8 cellular contexts compared by ENCODE assay signal in genomic region chr10:29734980-29735627, GRCh38.
A peak's percentile ranks its signal among the peaks of the same experiment; 100 is the strongest.
DNase-seq lines count a peak whose midpoint lies in the region; ATAC-seq and TF ChIP-seq lines count a peak whose summit lies in the region.

No MANE protein-coding gene starts in this region.

- H3K27ac Mint-ChIP-seq in activated CD4-positive, alpha-beta memory T cell treated with anti-CD3 and anti-CD28 coated beads, Interleukin-2, amount 10 ng/mL, durations not matched to agents 7 days and 5 days, result peak overlapping the region; percentile 30
- peak overlapping the region; percentile 41 to 59 for H3K27ac Mint-ChIP-seq in effector memory CD8-positive, alpha-beta T cell

- TF ChIP-seq CTCF in GM06990 (IDR thresholded peaks at IDR 0.05; ENCODE audit: insufficient read depth, low read length, poor library complexity, severe bottlenecking), result no peak

- no peaks in the 10 kb centered on the region for H3K9me3 Mint-ChIP-seq in activated CD4-positive, alpha-beta memory T cell treated with anti-CD3 and anti-CD28 coated beads, Interleukin-2, amount 10 ng/mL, durations not matched to agents 7 days and 5 days
- H3K9me3 Mint-ChIP-seq in effector memory CD8-positive, alpha-beta T cell, result no peaks in the 10 kb centered on the region

- CTCF ChIA-PET in activated CD4-positive, alpha-beta memory T cell treated with anti-CD3 and anti-CD28 coated beads, Interleukin-2, amount 10 ng/mL, durations not matched to agents 7 days and 5 days (lab: Charles Lee), result interaction anchor here (1.0 to 2.4 kb wide), 9 partner anchors 8 to 218 kb away, joined by 3 to 8 read pairs (median 4); no protein-coding TSS in a partner anchor

- H3K79me2 ChIP-seq in GM23248 (ENCODE audit: insufficient read depth), result no peaks in the 10 kb centered on the region

- H3K4me3 Mint-ChIP-seq in activated CD4-positive, alpha-beta memory T cell treated with anti-CD3 and anti-CD28 coated beads, Interleukin-2, amount 10 ng/mL, durations not matched to agents 7 days and 5 days, result peak overlapping the region; percentile 77
- peak overlapping the region; percentile 81 for H3K4me3 Mint-ChIP-seq in effector memory CD8-positive, alpha-beta T cell

- in situ Hi-C loops in GM23248 (cut with MboI), result no loop called here

- no peaks in the 10 kb centered on the region for H3K9me2 ChIP-seq in GM23248 (ENCODE audit: insufficient read depth)

- H3K27me3 ChIP-seq in GM06990 (replicated peaks; ENCODE audit: control insufficient read depth, insufficient read depth, low read length) (peaks cover 3% of the 10 kb centered on the region), GM23248 (replicated peaks; ENCODE audit: insufficient read depth) (no peaks in the 10 kb centered on the region), mononuclear cell (ENCODE audit: insufficient read depth, low read length) (no peaks in the 10 kb centered on the region)

- H3K4me2 ChIP-seq in GM23248 (ENCODE audit: unreplicated experiment), result peak overlapping the region; percentile 94

- H3K4me3 ChIP-seq in GM06990 (replicated peaks; ENCODE audit: low read depth, low read length) (peak overlapping the region; percentile 61), GM23248 (peak overlapping the region; percentile 81), mononuclear cell (ENCODE audit: low read length) (peak overlapping the region; percentile 79)

- no peak overlapping the region for H3K27ac ChIP-seq in GM23248

- peaks cover 15% of the 10 kb centered on the region for H3K4me1 Mint-ChIP-seq in activated CD4-positive, alpha-beta memory T cell treated with anti-CD3 and anti-CD28 coated beads, Interleukin-2, amount 10 ng/mL, durations not matched to agents 7 days and 5 days
- H3K4me1 Mint-ChIP-seq in effector memory CD8-positive, alpha-beta T cell (ENCODE audit: low read depth in 2 of 2), result peaks cover 15 to 28% of the 10 kb centered on the region in 2 donors

- peaks cover 6% of the 10 kb centered on the region; the same call in 1 of the 2 replicates for H3F3A ChIP-seq in GM23248 (ENCODE audit: insufficient read depth)

- H4K20me1 ChIP-seq in GM23248 (ENCODE audit: insufficient read depth), result no peaks in the 10 kb centered on the region

- H2AFZ ChIP-seq in GM23248, result peak overlapping the region; percentile 83

- H3K36me3 ChIP-seq in GM06990 (ENCODE audit: control insufficient read depth, insufficient read depth, low read length), result no peaks in the 10 kb centered on the region
- no peaks in the 10 kb centered on the region for H3K36me3 ChIP-seq in GM23248 (ENCODE audit: low read depth)

- peak; percentile 61 for ATAC-seq in effector memory CD8-positive, alpha-beta T cell (replicated peaks)

- H3K4me1 ChIP-seq in GM23248 (ENCODE audit: insufficient read depth) (no peaks in the 10 kb centered on the region), mononuclear cell (ENCODE audit: insufficient read depth, low read length) (peaks cover 43% of the 10 kb centered on the region)

- no peaks in the 10 kb centered on the region for H3K36me3 Mint-ChIP-seq in activated CD4-positive, alpha-beta memory T cell treated with anti-CD3 and anti-CD28 coated beads, Interleukin-2, amount 10 ng/mL, durations not matched to agents 7 days and 5 days (ENCODE audit: low read depth)
- H3K36me3 Mint-ChIP-seq in effector memory CD8-positive, alpha-beta T cell (ENCODE audit: insufficient read depth), result no peaks in the 10 kb centered on the region

- POLR2A ChIA-PET in activated CD4-positive, alpha-beta memory T cell treated with anti-CD3 and anti-CD28 coated beads, Interleukin-2, amount 10 ng/mL, durations not matched to agents 7 days and 5 days (lab: Charles Lee), result interaction anchor here (0.8 to 3.2 kb wide), 4 partner anchors 14 to 88 kb away, joined by 3 to 18 read pairs (median 4); no protein-coding TSS in a partner anchor

- peak overlapping the region; percentile 70 for H3K9ac ChIP-seq in GM23248

- DNase-seq in GM06990 (ENCODE audit: extremely low read depth, insufficient read length) (no peak), GM23248 (peak; percentile 66), LoVo (ENCODE audit: low spot score) (peak; percentile 42), NCI-H2029 treated with DMSO at 0.1 percent for 48 hours (lab: John Stamatoyannopoulos, UW) (no peak)
- DNase-seq in activated CD4-positive, alpha-beta memory T cell treated with anti-CD3 and anti-CD28 coated beads, Interleukin-2, amount 10 ng/mL, durations not matched to agents 7 days and 5 days, result peak; percentile 60
- peak; percentile 39 to 49 (median 41) for DNase-seq in effector memory CD8-positive, alpha-beta T cell
- DNase-seq in stimulated activated CD8-positive, alpha-beta memory T cell treated with anti-CD3 and anti-CD28 coated beads, Interleukin-7, amount 100 ng/mL, for 24 hours (ENCODE audit: low read depth), result peak; percentile 20

- H3K27me3 Mint-ChIP-seq in activated CD4-positive, alpha-beta memory T cell treated with anti-CD3 and anti-CD28 coated beads, Interleukin-2, amount 10 ng/mL, durations not matched to agents 7 days and 5 days, result peaks cover 24% of the 10 kb centered on the region
- H3K27me3 Mint-ChIP-seq in effector memory CD8-positive, alpha-beta T cell, result no peaks in the 10 kb centered on the region

- H3K9me3 ChIP-seq in GM23248 (ENCODE audit: low read depth), result no peaks in the 10 kb centered on the region
- no peaks in the 10 kb centered on the region for H3K9me3 ChIP-seq in mononuclear cell (ENCODE audit: low read depth, low read length)

- WGBS in GM23248 (ENCODE audit: low coverage in 1 of 2, low lambda C conversion rate in 2 of 2, missing lambda C conversion rate in 2 of 2), 2 experiments, result 2 to 4% methylated on average over 45 to 49 of the region's 77 CpGs

Comparison
In these comparisons a context has a peak if more than half of its experiments do, and no peak if none do; other contexts are left out.
1. DNase-seq: peak in GM23248 (single experiment), LoVo (single experiment), activated CD4-positive, alpha-beta memory T cell treated with anti-CD3 and anti-CD28 coated beads, Interleukin-2, amount 10 ng/mL, durations not matched to agents 7 days and 5 days (single experiment), effector memory CD8-positive, alpha-beta T cell (3 of 3) and stimulated activated CD8-positive, alpha-beta memory T cell treated with anti-CD3 and anti-CD28 coated beads, Interleukin-7, amount 100 ng/mL, for 24 hours (single experiment); none in GM06990 (single experiment) and NCI-H2029 treated with DMSO at 0.1 percent for 48 hours (single experiment).
2. Peak in every context shown above with its lines, with median percentiles within 50 percentile points of each other: H3K4me3 ChIP-seq.